Comparison of ENCODE assay signal across 10 cellular contexts in the genomic region with DNA sequence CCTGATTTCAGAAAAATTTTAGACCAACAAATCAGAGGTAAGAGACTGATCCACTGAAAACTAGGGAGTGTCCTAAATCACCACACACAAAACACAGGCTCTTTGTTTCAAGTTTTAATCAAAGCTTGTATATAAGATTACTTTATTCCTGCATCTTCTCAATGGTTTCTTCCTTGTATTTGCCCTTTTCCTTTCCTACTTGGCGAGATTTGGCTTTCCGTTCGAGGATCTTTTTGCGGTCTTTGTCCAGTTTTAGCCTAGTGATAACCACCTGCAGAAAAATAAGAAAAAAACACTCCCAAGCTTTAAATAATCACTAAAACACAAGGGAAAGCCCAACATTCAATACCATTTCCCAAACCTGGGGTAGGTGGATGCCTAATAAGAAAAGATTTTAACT. TPM values are rescaled to one million over a fixed set of nuclear protein-coding genes. Genes with fewer than 3 reads are reported as not detected.
DNase-seq lines count a peak whose midpoint lies in the region; ATAC-seq and TF ChIP-seq lines count a peak whose summit lies in the region.
"Had no signal": no experiment of that assay in that cellular context is flagged by ENCODE, and none has a peak within 500 bp of the region (broad histone marks: within the 10 kb centered on the region; RNA-seq: fewer than 3 reads in every experiment).

No MANE protein-coding gene starts in this region.

- H3K27ac ChIP-seq in MM.1S (ENCODE audit: low read length): peak overlapping the region; percentile 70; the same call in 1 of the 2 replicates
- peak overlapping the region in 3 of 4 donors; percentile 69 to 91 (median 88) for H3K27ac ChIP-seq in body of pancreas
- peak overlapping the region; percentile 78 for H3K27ac ChIP-seq in neutrophil
- no peak overlapping the region for H3K27ac ChIP-seq in suprapubic skin

- TF ChIP-seq EP300 in suprapubic skin (IDR thresholded peaks at IDR 0.05): no peak

- H3K27me3 ChIP-seq in MM.1S (replicated peaks; ENCODE audit: insufficient read depth, low read length): no peaks in the 10 kb centered on the region
- H3K27me3 ChIP-seq in body of pancreas: no peaks in the 10 kb centered on the region
- no peaks in the 10 kb centered on the region for H3K27me3 ChIP-seq in neutrophil
- no peaks in the 10 kb centered on the region for H3K27me3 ChIP-seq in suprapubic skin

- peaks cover 55% of the 10 kb centered on the region for H3K4me1 Mint-ChIP-seq in T-helper 2 cell treated with Interferon-gamma antibody and Interleukin-4, amounts not matched to agents 5 μg/mL and 100 μg/mL, for 36 hours (ENCODE audit: low read depth)

- no peak overlapping the region for H3K4me3 ChIP-seq in MM.1S (ENCODE audit: low read length)
- H3K4me3 ChIP-seq in body of pancreas: no peak overlapping the region
- no peak overlapping the region for H3K4me3 ChIP-seq in neutrophil (ENCODE audit: low read depth in 1 of 2, low read length in 1 of 2)
- H3K4me3 ChIP-seq in suprapubic skin: no peak overlapping the region

- peak overlapping the region; percentile 79 for H3K27ac Mint-ChIP-seq in T-helper 2 cell treated with Interferon-gamma antibody and Interleukin-4, amounts not matched to agents 5 μg/mL and 100 μg/mL, for 36 hours

- H3K9me3 Mint-ChIP-seq in T-helper 2 cell treated with Interferon-gamma antibody and Interleukin-4, amounts not matched to agents 5 μg/mL and 100 μg/mL, for 36 hours: no peaks in the 10 kb centered on the region

- peaks cover 64% of the 10 kb centered on the region for H3F3A ChIP-seq in MM.1S (ENCODE audit: insufficient read depth, low read length)

- H3K9me3 ChIP-seq in MM.1S (replicated peaks; ENCODE audit: insufficient read depth, low read length) (no peaks in the 10 kb centered on the region), body of pancreas (no peaks in the 10 kb centered on the region), neutrophil (no peaks in the 10 kb centered on the region), suprapubic skin (no peaks in the 10 kb centered on the region)

- peak overlapping the region; percentile 61 for H3K4me2 ChIP-seq in MM.1S (ENCODE audit: low read depth, low read length)

- TF ChIP-seq CTCF in MM.1S (IDR thresholded peaks at IDR 0.05; ENCODE audit: low read length) (no peak), body of pancreas (IDR thresholded peaks at IDR 0.05) (no peak), neutrophil (IDR thresholded peaks at IDR 0.05) (no peak), suprapubic skin (IDR thresholded peaks at IDR 0.05) (no peak)

- peaks cover 63% of the 10 kb centered on the region for H3K36me3 Mint-ChIP-seq in T-helper 2 cell treated with Interferon-gamma antibody and Interleukin-4, amounts not matched to agents 5 μg/mL and 100 μg/mL, for 36 hours (ENCODE audit: low read depth)

- no peaks in the 10 kb centered on the region for H3K9me2 ChIP-seq in MM.1S (replicated peaks; ENCODE audit: insufficient read depth, low read length)

- peaks cover 32% of the 10 kb centered on the region for H3K4me1 ChIP-seq in MM.1S (ENCODE audit: low read length)
- H3K4me1 ChIP-seq in body of pancreas: peaks cover 51% of the 10 kb centered on the region
- peaks cover 18 to 25% of the 10 kb centered on the region in 2 experiments for H3K4me1 ChIP-seq in neutrophil (ENCODE audit: control insufficient read depth in 1 of 2, insufficient read depth in 1 of 2, low read depth in 1 of 2, low read length in 1 of 2)
- peaks cover 52% of the 10 kb centered on the region for H3K4me1 ChIP-seq in suprapubic skin

- H3K9ac ChIP-seq in MM.1S (ENCODE audit: low read length): no peak overlapping the region; the same call in 1 of the 2 replicates

- H3K79me2 ChIP-seq in MM.1S (ENCODE audit: low read length): peaks cover 46% of the 10 kb centered on the region

- H4K20me1 ChIP-seq in MM.1S (ENCODE audit: insufficient read depth, low read length): peaks cover 30% of the 10 kb centered on the region

- no peak overlapping the region for H2AFZ ChIP-seq in MM.1S (ENCODE audit: low read length)

- ATAC-seq in body of pancreas: no peak
- ATAC-seq in HG03342 (IDR thresholded peaks at IDR 0.05; ENCODE audit: unreplicated experiment): no peak

- no peaks in the 10 kb centered on the region for H3K27me3 Mint-ChIP-seq in T-helper 2 cell treated with Interferon-gamma antibody and Interleukin-4, amounts not matched to agents 5 μg/mL and 100 μg/mL, for 36 hours (ENCODE audit: low read depth)

- H3K36me3 ChIP-seq in MM.1S (replicated peaks; ENCODE audit: insufficient read depth, low read length) (peaks cover 19% of the 10 kb centered on the region), body of pancreas (replicated peaks in 1 of 2; ENCODE audit: insufficient read depth in 1 of 2, low read depth in 2 of 2) (peaks cover 6 to 7% of the 10 kb centered on the region in 2 donors), neutrophil (peaks cover 20% of the 10 kb centered on the region), suprapubic skin (peaks cover 46% of the 10 kb centered on the region)

- H3K4me3 Mint-ChIP-seq in T-helper 2 cell treated with Interferon-gamma antibody and Interleukin-4, amounts not matched to agents 5 μg/mL and 100 μg/mL, for 36 hours: peak overlapping the region; percentile 88

- 78 to 88% methylated on average over 4 of the region's 4 CpGs for WGBS in body of pancreas, 2 donors
- 85% methylated on average over 4 of the region's 4 CpGs for WGBS in suprapubic skin

- no peak for DNase-seq in T-helper 2 cell treated with Interferon-gamma antibody and Interleukin-4, amounts not matched to agents 5 μg/mL and 100 μg/mL, for 36 hours (ENCODE audit: low spot score)
- no peak for DNase-seq in T-helper 2 cell
- DNase-seq in MM.1S: no peak
- DNase-seq in body of pancreas: no peak
- DNase-seq in suprapubic skin (ENCODE audit: low spot score in 2 of 2): no peak
- DNase-seq in NCI-H2227 treated with DMSO at 0.1 percent for 48 hours (lab: John Stamatoyannopoulos, UW): no peak
- DNase-seq: dermis blood vessel endothelial cell, NCI-H510A had no signal

- TF ChIP-seq POLR2A in body of pancreas (IDR thresholded peaks at IDR 0.05): no peak
- TF ChIP-seq POLR2A in suprapubic skin (IDR thresholded peaks at IDR 0.05): no peak

- intact Hi-C loops in body of pancreas (cut with DNase I): no loop called here

RNA-seq across cellular contexts. Expression of a gene that starts 5.6 kb away (rescaled TPM):
- total RNA-seq in body of pancreas: 1,000 to 10,000 TPM; 1,496 to 1,646 TPM
- total RNA-seq in suprapubic skin: 1,000 to 10,000 TPM; 2,419 to 4,673 (median 3,203) TPM

RNA-seq across cellular contexts. Expression of a gene that starts 20.2 kb away (rescaled TPM):
- total RNA-seq in body of pancreas (not detected), suprapubic skin (10 to 100 TPM in 2 of 4 donors, 1 to 10 TPM in 2; 4.1 to 17.5 (median 8.2) TPM)
- total RNA-seq: dermis blood vessel endothelial cell had no signal

RNA-seq across cellular contexts. Expression of a gene that starts 37.8 kb away (rescaled TPM):
- total RNA-seq in body of pancreas (not detected), suprapubic skin (not detected)
- total RNA-seq: dermis blood vessel endothelial cell had no signal

RNA-seq across cellular contexts. Expression of a gene that starts 58.3 kb away (rescaled TPM):
- total RNA-seq in body of pancreas (10 to 100 TPM; 26.2 to 39.6 TPM), suprapubic skin (100 to 1,000 TPM; 172 to 237 (median 230) TPM)

Comparison
In these comparisons a context has a peak if more than half of its experiments do, and no peak if none do; other contexts are left out.
1. RNA of a gene that starts 20.2 kb away (total RNA-seq): 4.1 to 17.5 TPM in suprapubic skin; not detected in body of pancreas; every median in the first group is over 4 times any median in the second.